Comparison of ENCODE assay signal across 9 cellular contexts in the genomic region with DNA sequence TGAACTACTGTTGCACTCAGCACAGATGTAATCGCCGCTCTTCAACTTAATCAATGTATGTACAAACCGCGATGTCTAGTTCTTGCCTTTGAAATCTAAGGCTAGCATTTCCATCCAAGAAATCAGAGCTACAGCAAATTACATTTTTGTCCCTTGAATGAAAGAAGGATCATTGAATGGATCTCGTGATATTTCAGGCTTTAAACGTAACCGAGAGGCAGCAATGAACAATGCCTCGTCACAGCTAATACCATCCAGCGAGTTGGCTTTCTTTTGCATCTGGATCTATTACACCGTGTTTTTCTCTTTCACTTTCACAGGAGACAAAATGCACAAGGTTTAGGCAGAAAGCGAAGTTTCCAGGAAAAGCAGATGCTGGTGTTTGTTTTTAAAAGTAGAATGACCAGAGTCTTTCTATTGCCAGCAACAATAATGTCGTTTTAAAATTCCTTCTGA. TPM values are rescaled to one million over a fixed set of nuclear protein-coding genes. Genes with fewer than 3 reads are reported as not detected.
DNase-seq lines count a peak whose midpoint lies in the region; ATAC-seq and TF ChIP-seq lines count a peak whose summit lies in the region.
"Had no signal": no experiment of that assay in that cellular context is flagged by ENCODE, and none has a peak within 500 bp of the region (broad histone marks: within the 10 kb centered on the region; RNA-seq: fewer than 3 reads in every experiment).

No MANE protein-coding gene starts in this region.

- H3K27me3 ChIP-seq in AG04450 (ENCODE audit: control insufficient read depth, insufficient read depth, low read length) (no peaks in the 10 kb centered on the region), mammary epithelial cell (ENCODE audit: insufficient read depth, low read length) (no peaks in the 10 kb centered on the region), right lobe of liver (no peaks in the 10 kb centered on the region), transverse colon (peaks cover 76% of the 10 kb centered on the region)

- peaks cover 32% of the 10 kb centered on the region for H3K4me1 ChIP-seq in mammary epithelial cell (ENCODE audit: insufficient read depth, low read length)
- peaks cover 0 to 14% (median 7%) of the 10 kb centered on the region in 4 donors for H3K4me1 ChIP-seq in right lobe of liver
- peaks cover 5 to 64% (median 22%) of the 10 kb centered on the region in 4 donors for H3K4me1 ChIP-seq in transverse colon

- H3K4me3 ChIP-seq in AG04450 (ENCODE audit: low read depth, low read length) (peak overlapping the region; percentile 70), mammary epithelial cell (replicated peaks in 1 of 3; ENCODE audit: insufficient read depth in 1 of 3, low read depth in 2 of 3, low read length in 3 of 3) (peak overlapping the region; percentile 34 to 68 (median 67)), right lobe of liver (peak overlapping the region; percentile 13 to 58 (median 55)), transverse colon (peak overlapping the region in 3 of 4 donors; percentile 20 to 63 (median 50))

- peak overlapping the region; percentile 58 for H3K9ac ChIP-seq in mammary epithelial cell (ENCODE audit: insufficient read depth, low read length)

- 1% methylated on average over 11 of the region's 12 CpGs for WGBS in mammary epithelial cell (ENCODE audit: low coverage, missing lambda C conversion rate)
- WGBS in right lobe of liver (ENCODE audit: insufficient coverage, low coverage, low lambda C conversion rate, missing lambda C conversion rate): 2% methylated on average over 12 of the region's 12 CpGs
- WGBS in transverse colon (ENCODE audit: low coverage in 1 of 2), 2 donors: 2 to 17% methylated on average over 8 to 12 of the region's 12 CpGs

- H3K36me3 ChIP-seq in mammary epithelial cell (ENCODE audit: insufficient read depth, low read length) (no peaks in the 10 kb centered on the region), right lobe of liver (no peaks in the 10 kb centered on the region), transverse colon (no peaks in the 10 kb centered on the region)

- CTCF ChIA-PET in AG04450 (lab: Charles Lee) (interaction anchor here (0.6 to 3.3 kb wide), 4 partner anchors 16 to 241 kb away, joined by 3 to 15 read pairs (median 7); no protein-coding TSS in a partner anchor), mammary epithelial cell (lab: Charles Lee; ENCODE audit: low non-redundant PET) (interaction anchor here (0.6 kb wide), 1 partner anchor 676 kb away, joined by 3 read pairs; no protein-coding TSS in a partner anchor)

- peak overlapping the region; percentile 66 for H3K27ac ChIP-seq in AG04450 (ENCODE audit: low read depth, low read length)
- H3K27ac ChIP-seq in mammary epithelial cell (ENCODE audit: insufficient read depth, low read depth, low read length): peak overlapping the region; percentile 57
- peak overlapping the region; percentile 14 to 82 (median 68) for H3K27ac ChIP-seq in right lobe of liver
- peak overlapping the region; percentile 66 to 85 (median 82) for H3K27ac ChIP-seq in transverse colon

- intact Hi-C loops in mammary epithelial cell (cut with micrococcal nuclease) (loop anchor here (5.0 to 10.0 kb wide), 5 partner anchors 243 to 905 kb away; partner anchors contain the start of gene COMMD3), right lobe of liver (cut with DNase I) (no loop called here), transverse colon (cut with DNase I; ENCODE audit: low total_unique reads) (no loop called here)

- TF ChIP-seq CTCF in AG04450 (IDR thresholded peaks at IDR 0.05; ENCODE audit: low read depth, low read length) (no peak), mammary epithelial cell (conservative IDR thresholded peaks at IDR 0.05 in 1 of 2, IDR thresholded peaks at IDR 0.05 in 1 of 2; ENCODE audit: extremely low read depth in 1 of 2, insufficient read depth in 1 of 2, low read depth in 1 of 2, low read length in 2 of 2) (no peak), right lobe of liver (IDR thresholded peaks at IDR 0.05) (no peak), transverse colon (IDR thresholded peaks at IDR 0.05) (no peak)

- in situ Hi-C loops in mammary epithelial cell (cut with MboI; ENCODE audit: low sequenced_read_pairs in 2 of 2) (loop anchor here in 1 of 2 donors (25.0 kb wide), 1 partner anchor 442 kb away; no protein-coding TSS in a partner anchor), transverse colon (cut with MboI; ENCODE audit: low pct_ligation_motif_present in 1 of 4, low pct_unique_long_range_greater_than_20kb in 1 of 4, low sequenced_read_pairs in 3 of 4) (loop anchor here in 1 of 4 donors (25.0 kb wide), 1 partner anchor 792 kb away; the partner anchor contains the start of genes BMI1 and COMMD3)

- peak; percentile 28 for ATAC-seq in GM18520 (IDR thresholded peaks at IDR 0.05; ENCODE audit: unreplicated experiment)
- peak; percentile 16 to 48 (median 42) for ATAC-seq in right lobe of liver
- ATAC-seq in GM21737 (IDR thresholded peaks at IDR 0.05; ENCODE audit: unreplicated experiment): no peak

- TF ChIP-seq POLR2A in right lobe of liver (IDR thresholded peaks at IDR 0.05): no peak
- TF ChIP-seq POLR2A in transverse colon (IDR thresholded peaks at IDR 0.05): no peak

- H2AFZ ChIP-seq in mammary epithelial cell (ENCODE audit: low read depth, low read length): peak overlapping the region; percentile 85

- H4K20me1 ChIP-seq in mammary epithelial cell (ENCODE audit: insufficient read depth, low read length): no peaks in the 10 kb centered on the region

- H3K79me2 ChIP-seq in mammary epithelial cell (ENCODE audit: insufficient read depth, low read length): no peaks in the 10 kb centered on the region

- dilution Hi-C loops in mammary epithelial cell (cut with HindIII; ENCODE audit: low sequenced_read_pairs): no loop called here

- H3K4me2 ChIP-seq in mammary epithelial cell (ENCODE audit: insufficient read depth, low read depth, low read length): peak overlapping the region; percentile 84

- DNase-seq in AG04450 (ENCODE audit: low read depth, low spot score) (no peak), NCI-H526 (lab: John Stamatoyannopoulos, UW) (peak; percentile 51 to 54), mammary epithelial cell (peak; percentile 68), right lobe of liver (no peak), transverse colon (no peak), amygdala (lab: John Stamatoyannopoulos, UW) (no peak)

- POLR2A ChIA-PET in AG04450 (lab: Yijun Ruan, JAX): no interaction called here

- no peak for TF ChIP-seq EP300 in transverse colon (IDR thresholded peaks at IDR 0.05; ENCODE audit: low read depth)

- H3K9me3 ChIP-seq in AG04450 (ENCODE audit: control insufficient read depth, insufficient read depth, low read length) (no peaks in the 10 kb centered on the region; the same call in 1 of the 2 replicates), mammary epithelial cell (replicated peaks; ENCODE audit: insufficient read depth, low read length) (no peaks in the 10 kb centered on the region), right lobe of liver (no peaks in the 10 kb centered on the region), transverse colon (no peaks in the 10 kb centered on the region)

- no TSS peak for BruUV-seq in mammary epithelial cell (replicated peaks; lab: Mats Ljungman, UMichigan)

RNA-seq across cellular contexts. Expression of gene SKIDA1, which starts 5.5 kb away (rescaled TPM):
- 0.62 and 0.63 TPM in 2 replicates for polyA plus RNA-seq in AG04450 (2011; rRNA removed)
- 0.83 and 0.87 TPM in 2 replicates for polyA minus RNA-seq in AG04450 (2011; rRNA and poly(A)+ RNA removed)
- 1 to 10 TPM; 1.3 to 1.5 TPM for total RNA-seq in mammary epithelial cell
- polyA plus RNA-seq in mammary epithelial cell: 0.16 TPM
- not detected for polyA minus RNA-seq in mammary epithelial cell
- 1 to 10 TPM in 5 of 6 experiments, under 1 TPM in 1; 0.31 to 3.9 (median 2.1) TPM for total RNA-seq in right lobe of liver
- total RNA-seq in transverse colon: under 1 TPM in 2 of 4 donors, not detected in 2; 0.27 to 0.60 TPM
- total RNA-seq: mononuclear cell had no signal

RNA-seq across cellular contexts. Expression of gene MLLT10, which starts 14.0 kb away (rescaled TPM):
- polyA plus RNA-seq in AG04450 (2011; rRNA removed): 35.3 and 41.0 TPM in 2 replicates
- polyA minus RNA-seq in AG04450 (2011; rRNA and poly(A)+ RNA removed): 60.7 and 83.6 TPM in 2 replicates
- total RNA-seq in mammary epithelial cell: 10 to 100 TPM; 33.7 to 38.2 TPM
- 22.9 TPM for polyA plus RNA-seq in mammary epithelial cell
- 13.9 TPM for polyA minus RNA-seq in mammary epithelial cell
- total RNA-seq in right lobe of liver: 10 to 100 TPM; 15.8 to 49.4 (median 20.1) TPM
- 10 to 100 TPM; 12.0 to 43.0 (median 28.5) TPM for total RNA-seq in transverse colon

Comparison
In these comparisons a context has a peak if more than half of its experiments do, and no peak if none do; other contexts are left out.
1. DNase-seq: peak in NCI-H526 (2 of 2) and mammary epithelial cell (single experiment); none in AG04450 (single experiment), right lobe of liver (0 of 3), transverse colon (single experiment) and amygdala (0 of 56).
2. Peak in every context shown above with its lines, with median percentiles within 50 percentile points of each other: H3K27ac ChIP-seq and H3K4me3 ChIP-seq.